ENCODE assay signal across 8 cellular contexts in genomic region chr22:36123673-36124630, GRCh38. TPM values are rescaled to one million over a fixed set of nuclear protein-coding genes. Genes with fewer than 3 reads are reported as not detected.
A peak's percentile ranks its signal among the peaks of the same experiment; 100 is the strongest.
DNase-seq lines count a peak whose midpoint lies in the region; ATAC-seq, FAIRE-seq and TF ChIP-seq lines count a peak whose summit lies in the region.

No MANE protein-coding gene starts in this region.

- H3K4me1 Mint-ChIP-seq in GM23338: peaks cover 7% of the 10 kb centered on the region

- no peaks in the 10 kb centered on the region for H3K36me3 ChIP-seq in GM23338 (ENCODE audit: insufficient read depth)
- H3K36me3 ChIP-seq in SJSA1: no peaks in the 10 kb centered on the region
- H3K36me3 ChIP-seq in neutrophil: no peaks in the 10 kb centered on the region

- peaks cover 8% of the 10 kb centered on the region; the same call in 1 of the 2 replicates for H3K4me1 ChIP-seq in GM23338 (ENCODE audit: insufficient read depth)
- H3K4me1 ChIP-seq in SJSA1 (replicated peaks): peaks cover 14% of the 10 kb centered on the region
- H3K4me1 ChIP-seq in neutrophil (ENCODE audit: control insufficient read depth in 1 of 2, insufficient read depth in 1 of 2, low read depth in 1 of 2, low read length in 1 of 2): peaks cover 0 to 10% of the 10 kb centered on the region in 2 experiments

- peak; percentile 91 to 100 for TF ChIP-seq CTCF in GM23338 (conservative IDR thresholded peaks at IDR 0.05; ENCODE audit: low read depth in 2 of 2)
- TF ChIP-seq CTCF in neutrophil (IDR thresholded peaks at IDR 0.05): peak; percentile 79

- peak overlapping the region; percentile 86 for H3K27ac Mint-ChIP-seq in GM23338

- peak; percentile 98 for ATAC-seq in GM23338

- no peaks in the 10 kb centered on the region for H3F3A ChIP-seq in GM23338 (replicated peaks; ENCODE audit: low read depth)

- no peak overlapping the region for H3K4me3 ChIP-seq in GM23338
- H3K4me3 ChIP-seq in SJSA1: no peak overlapping the region
- peak overlapping the region; percentile 26 to 47 for H3K4me3 ChIP-seq in neutrophil (ENCODE audit: low read depth in 1 of 2, low read length in 1 of 2)

- no peaks in the 10 kb centered on the region for H3K9me2 ChIP-seq in GM23338 (ENCODE audit: insufficient read depth)

- no peaks in the 10 kb centered on the region for H3K9me3 ChIP-seq in SJSA1 (replicated peaks)
- H3K9me3 ChIP-seq in neutrophil: no peaks in the 10 kb centered on the region

- H3K9me3 Mint-ChIP-seq in GM23338: no peaks in the 10 kb centered on the region

- peak overlapping the region; percentile 23; the same call in 2 of the 3 replicates for H3K4me3 Mint-ChIP-seq in GM23338

- peak; percentile 96 for DNase-seq in DMS 273 (lab: John Stamatoyannopoulos, UW; ENCODE audit: unreplicated experiment)
- peak; percentile 96 for DNase-seq in GM23338 (ENCODE audit: low spot score)
- peak; percentile 95 for DNase-seq in NAMALWA (ENCODE audit: low spot score)
- DNase-seq in SJSA1 (ENCODE audit: low read depth in 1 of 2, low spot score in 2 of 2): peak; percentile 89 to 96
- peak; percentile 61 to 87 (median 80) for DNase-seq in activated naive CD4-positive, alpha-beta T cell (lab: John Stamatoyannopoulos, UW)
- DNase-seq in frontal cortex (ENCODE audit: low spot score in 2 of 2): peak; percentile 73 to 94
- DNase-seq in stromal cell of bone marrow (ENCODE audit: low read depth): peak; percentile 88

- no peaks in the 10 kb centered on the region for H3K79me2 ChIP-seq in GM23338 (replicated peaks; ENCODE audit: insufficient read depth)

- H2AFZ ChIP-seq in GM23338: peak overlapping the region; percentile 99

- H3K4me2 ChIP-seq in GM23338: no peak overlapping the region

- no peaks in the 10 kb centered on the region for H4K20me1 ChIP-seq in GM23338 (replicated peaks; ENCODE audit: insufficient read depth)

- H3K27ac ChIP-seq in GM23338 (ENCODE audit: low read depth) (no peak overlapping the region), SJSA1 (peak overlapping the region; percentile 45), neutrophil (no peak overlapping the region)

- H3K36me3 Mint-ChIP-seq in GM23338 (ENCODE audit: low read depth): no peaks in the 10 kb centered on the region

- FAIRE-seq in frontal cortex (lab: Jason Lieb, UNC): peak; percentile 44

- peaks cover 14% of the 10 kb centered on the region for H3K27me3 Mint-ChIP-seq in GM23338 (ENCODE audit: insufficient read depth, low read depth, poor library complexity)

- no peaks in the 10 kb centered on the region for H3K27me3 ChIP-seq in GM23338 (ENCODE audit: insufficient read depth)
- no peaks in the 10 kb centered on the region for H3K27me3 ChIP-seq in SJSA1 (replicated peaks)
- peaks cover 11% of the 10 kb centered on the region for H3K27me3 ChIP-seq in neutrophil

TF ChIP-seq in GM23338, 12 proteins besides CTCF, POLR2A, EP300 and RAD21:
- TF ChIP-seq STAT1 (IDR thresholded peaks at IDR 0.05; ENCODE audit: unreplicated experiment): no peak
- TF ChIP-seq ZNF331 (CRISPR knock-in tag; IDR thresholded peaks at IDR 0.05; ENCODE audit: low read depth): no peak
- TF ChIP-seq NANOG (IDR thresholded peaks at IDR 0.05; ENCODE audit: borderline replicate concordance): no peak
- TF ChIP-seq POLR2AphosphoS5 (IDR thresholded peaks at IDR 0.05; ENCODE audit: low read depth): peak; percentile 33; the same call in 1 of the 2 replicates
- TF ChIP-seq REST (IDR thresholded peaks at IDR 0.05; ENCODE audit: unreplicated experiment): no peak
- TF ChIP-seq ETS1 (IDR thresholded peaks at IDR 0.05): no peak
- peak; percentile 96 for TF ChIP-seq CREB1 (CRISPR knock-in tag; IDR thresholded peaks at IDR 0.05; ENCODE audit: low read depth)
- TF ChIP-seq ZNF114 (CRISPR knock-in tag; IDR thresholded peaks at IDR 0.05): no peak

RNA-seq across cellular contexts. Expression of gene APOL3, which starts 36.6 kb away (rescaled TPM):
- total RNA-seq in GM23338 (2014; rRNA removed; shearing (Covaris generic)): not detected in 2 replicates
- polyA plus RNA-seq in GM23338 (2016; fragmentation: Nextera tagmentation; extraction: Ambion mirVana): not detected in 2 replicates
- total RNA-seq in SJSA1 (2014; rRNA removed; shearing (Covaris generic)): 2.6 and 4.7 TPM in 2 replicates
- total RNA-seq in frontal cortex: 1.6 TPM

Comparison
In these comparisons a context has a peak if more than half of its experiments do, and no peak if none do; other contexts are left out.
1. H3K4me3 ChIP-seq: peak in neutrophil (2 of 2); none in GM23338 (single experiment) and SJSA1 (single experiment).
2. Peak in every context shown above with its lines, with median percentiles within 50 percentile points of each other: DNase-seq.